In genomic region chr3:9169326-9169725, GRCh38 we compare ENCODE assay signal across 1 cellular context.
TF ChIP-seq lines count a peak whose summit lies in the region.

No MANE protein-coding gene starts in this region.

TF ChIP-seq in H1, 55 proteins besides CTCF, POLR2A, EP300 and RAD21:
- TF ChIP-seq TAF1 (IDR thresholded peaks at IDR 0.05; ENCODE audit: low read depth, low read length) (no peak), GABPA (IDR thresholded peaks at IDR 0.05; ENCODE audit: borderline replicate concordance, insufficient read depth, low read length) (no peak), SAP30 (IDR thresholded peaks at IDR 0.05; ENCODE audit: insufficient read depth, insufficient replicate concordance, low read length) (no peak), KDM4A (IDR thresholded peaks at IDR 0.05; ENCODE audit: low read depth, low read length, severe bottlenecking) (no peak), SP2 (IDR thresholded peaks at IDR 0.05; ENCODE audit: low read length) (no peak), CHD2 (IDR thresholded peaks at IDR 0.05; ENCODE audit: low read length) (no peak), TBP (IDR thresholded peaks at IDR 0.05; ENCODE audit: low read depth, low read length) (no peak), EGR1 (IDR thresholded peaks at IDR 0.05; ENCODE audit: borderline replicate concordance, low read depth, low read length) (no peak), BCL11A (IDR thresholded peaks at IDR 0.05; ENCODE audit: low read depth in 2 of 2, low read length in 2 of 2) (no peak), RXRA (IDR thresholded peaks at IDR 0.05; ENCODE audit: insufficient read depth, low read depth, low read length) (no peak)
